ENCODE assay signal across 27 cellular contexts in genomic region chr7:95976369-95976768, GRCh38.
"Had no signal": no experiment of that assay in that cellular context is flagged by ENCODE, and none has a peak within 500 bp of the region (broad histone marks: within the 10 kb centered on the region; RNA-seq: fewer than 3 reads in every experiment).

No MANE protein-coding gene starts in this region.

- ATAC-seq: left colon; left lung; lower lobe of right lung; naive thymus-derived CD8-positive, alpha-beta T cell; pancreas; right cardiac atrium; sciatic nerve; stimulated activated naive B cell treated with anti-CD40 and anti-IgM and Interleukin-4, amounts not matched to agents 10 μg/mL and 1 μg/mL and 100 μg/mL, for 72 hours; stimulated activated naive CD8-positive, alpha-beta T cell treated with anti-CD3 and anti-CD28 coated beads, Interleukin-15, Interleukin-2, amounts not matched to agents 100 U/mL and 50 U/mL, for 24 hours had no signal

- H3K27ac ChIP-seq: left lung, lower lobe of right lung, pancreas, prostate gland, skin epidermis, stomach, testis, thyroid gland, transverse colon, upper lobe of left lung, vagina had no signal

- H3K4me3 ChIP-seq: left lung, lower lobe of right lung, pancreas, prostate gland, skin epidermis, stomach, testis, thyroid gland, transverse colon, upper lobe of left lung, vagina had no signal

- H3K4me1 ChIP-seq: left lung, lower lobe of right lung, pancreas, thyroid gland, transverse colon, upper lobe of left lung, vagina had no signal

- H3K9me3 ChIP-seq: left lung, lower lobe of right lung, pancreas, prostate gland, stomach, testis, thyroid gland, transverse colon, upper lobe of left lung, vagina had no signal

- H3K36me3 ChIP-seq: left lung, lower lobe of right lung, pancreas, prostate gland, stomach, thyroid gland, transverse colon, upper lobe of left lung, vagina had no signal

- DNase-seq: kidney; left colon; left lung; lower lobe of right lung; mammary epithelial cell; mesenchymal stem cell; naive thymus-derived CD8-positive, alpha-beta T cell; nucleus accumbens; pancreas; posterior cingulate gyrus; retina; right cardiac atrium; stimulated activated CD4-positive, alpha-beta T cell treated with anti-CD3 and anti-CD28 coated beads, Interleukin-12 subunit alpha, Interleukin-12 subunit beta, amount 100 ng/mL, for 4 hours; stimulated activated CD4-positive, alpha-beta T cell treated with anti-CD3 and anti-CD28 coated beads, Interleukin-15, amount 100 ng/mL, for 24 hours; stimulated activated CD4-positive, alpha-beta T cell treated with anti-CD3 and anti-CD28 coated beads, Interleukin-2, amount 100 ng/mL, for 24 hours; stimulated activated CD4-positive, alpha-beta T cell treated with anti-CD3 and anti-CD28 coated beads, Interleukin-4, amount 100 ng/mL, for 1 hour; stimulated activated naive B cell treated with anti-CD40 and anti-IgM and Interleukin-4, amounts not matched to agents 10 μg/mL and 1 μg/mL and 100 μg/mL, for 72 hours; stimulated activated naive CD8-positive, alpha-beta T cell treated with anti-CD3 and anti-CD28 coated beads, Interleukin-15, Interleukin-2, amounts not matched to agents 100 U/mL and 50 U/mL, for 24 hours; stomach; testis; thyroid gland; transverse colon; upper lobe of left lung had no signal

- H3K27me3 ChIP-seq: left lung, pancreas, stomach, testis, thyroid gland, transverse colon, upper lobe of left lung, vagina had no signal
